ENCODE assay signal across 9 cellular contexts in the genomic region with DNA sequence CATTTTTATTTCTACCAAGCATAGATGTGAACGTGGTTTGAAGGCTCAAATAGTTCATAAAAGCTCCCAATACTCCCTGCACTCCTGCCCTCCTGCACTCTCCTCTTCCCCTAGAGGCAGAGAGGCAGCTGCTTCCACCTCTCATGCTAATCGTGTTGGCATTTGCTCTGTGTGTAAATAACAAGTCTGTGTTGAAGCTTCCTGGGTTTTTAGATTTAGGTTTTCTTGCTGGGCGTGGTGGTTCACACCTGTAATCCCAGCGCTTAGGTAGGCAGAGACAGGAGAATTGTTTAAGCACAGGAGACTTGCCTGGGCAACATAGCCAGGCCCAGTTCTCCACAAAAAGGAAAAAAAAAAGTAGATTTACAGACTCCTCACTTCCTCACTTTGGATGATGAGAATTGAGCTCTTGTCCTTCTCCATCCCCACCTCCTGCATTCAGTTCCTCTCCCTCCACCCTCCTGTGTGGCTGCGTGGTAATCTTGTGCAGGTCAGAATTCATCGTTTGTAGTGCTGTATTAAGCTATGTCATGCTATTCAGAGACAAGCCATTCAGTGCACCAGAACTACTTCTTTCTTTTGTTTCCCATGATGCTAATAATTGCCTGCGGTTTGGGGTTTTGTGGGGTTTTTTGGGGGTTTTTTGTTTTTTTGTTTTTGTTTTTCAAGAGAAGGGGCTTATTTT. TPM values are rescaled to one million over a fixed set of nuclear protein-coding genes. Genes with fewer than 3 reads are reported as not detected.
DNase-seq lines count a peak whose midpoint lies in the region; ATAC-seq and TF ChIP-seq lines count a peak whose summit lies in the region.
"Had no signal": no experiment of that assay in that cellular context is flagged by ENCODE, and none has a peak within 500 bp of the region (broad histone marks: within the 10 kb centered on the region; RNA-seq: fewer than 3 reads in every experiment).

No MANE protein-coding gene starts in this region.

- H3K27me3 ChIP-seq in SU-DHL-6 (ENCODE audit: low read length) (no peaks in the 10 kb centered on the region), GM23248 (replicated peaks; ENCODE audit: insufficient read depth) (peaks cover 58% of the 10 kb centered on the region)

- WGBS in GM23248 (ENCODE audit: low coverage in 1 of 2, low lambda C conversion rate in 2 of 2, missing lambda C conversion rate in 2 of 2), 2 experiments, result 12% methylated on average over 7 of the region's 7 CpGs

- H3K9me3 Mint-ChIP-seq in activated T-cell treated with anti-CD3 and anti-CD28 coated beads, Interleukin-2, amount 50 U/mL, for 24 hours, result no peaks in the 10 kb centered on the region

- H3K9me3 ChIP-seq in SU-DHL-6 (ENCODE audit: insufficient read depth, low read length), result no peaks in the 10 kb centered on the region
- H3K9me3 ChIP-seq in GM23248 (ENCODE audit: low read depth), result no peaks in the 10 kb centered on the region

- H3K36me3 ChIP-seq in SU-DHL-6 (ENCODE audit: low read length), result no peaks in the 10 kb centered on the region
- no peaks in the 10 kb centered on the region for H3K36me3 ChIP-seq in GM23248 (ENCODE audit: low read depth)

- H3K9me2 ChIP-seq in SU-DHL-6 (replicated peaks; ENCODE audit: insufficient read depth, low read length) (no peaks in the 10 kb centered on the region), GM23248 (ENCODE audit: insufficient read depth) (no peaks in the 10 kb centered on the region)

- TF ChIP-seq CTCF in SU-DHL-6 (IDR thresholded peaks at IDR 0.05; ENCODE audit: insufficient read depth, low read length, poor library complexity, severe bottlenecking), result no peak

- no peaks in the 10 kb centered on the region for H3K79me2 ChIP-seq in SU-DHL-6 (ENCODE audit: insufficient read depth, low read length)
- no peaks in the 10 kb centered on the region for H3K79me2 ChIP-seq in GM23248 (ENCODE audit: insufficient read depth)

- peak; percentile 30 for DNase-seq in activated T-cell treated with anti-CD3 and anti-CD28 coated beads, Interleukin-2, amount 50 U/mL, for 24 hours
- no peak for DNase-seq in activated T-cell treated with anti-CD3 and anti-CD28 coated beads, Interleukin-2, amount 50 U/mL, for 1 hour
- peak; percentile 43 for DNase-seq in renal cortical epithelial cell (ENCODE audit: low read depth)
- no peak for DNase-seq in NOMO-1 treated with DMSO at 0.1 percent for 48 hours (lab: John Stamatoyannopoulos, UW; ENCODE audit: unreplicated experiment)
- no peak for DNase-seq in GM23248
- no peak for DNase-seq in dermis blood vessel endothelial cell

- H3K4me2 ChIP-seq in SU-DHL-6 (ENCODE audit: low read depth, low read length, poor library complexity, severe bottlenecking) (peak overlapping the region; percentile 34), GM23248 (ENCODE audit: unreplicated experiment) (no peak overlapping the region)

- H3K4me1 ChIP-seq in GM23248 (ENCODE audit: insufficient read depth), result no peaks in the 10 kb centered on the region

- no peak overlapping the region for H3K4me3 ChIP-seq in SU-DHL-6 (ENCODE audit: insufficient read depth, low read length, poor library complexity, severe bottlenecking)
- H3K4me3 ChIP-seq in GM23248, result no peak overlapping the region

- H3F3A ChIP-seq in SU-DHL-6 (ENCODE audit: insufficient read depth) (no peaks in the 10 kb centered on the region), GM23248 (ENCODE audit: insufficient read depth) (no peaks in the 10 kb centered on the region)

- H3K4me1 Mint-ChIP-seq in activated T-cell treated with anti-CD3 and anti-CD28 coated beads, Interleukin-2, amount 50 U/mL, for 24 hours (ENCODE audit: low read depth), result peaks cover 29% of the 10 kb centered on the region

- peak; percentile 77 for ATAC-seq in HG02678 (IDR thresholded peaks at IDR 0.05; ENCODE audit: unreplicated experiment)

- H3K36me3 Mint-ChIP-seq in activated T-cell treated with anti-CD3 and anti-CD28 coated beads, Interleukin-2, amount 50 U/mL, for 24 hours (ENCODE audit: low read depth), result no peaks in the 10 kb centered on the region

- H3K9ac ChIP-seq in SU-DHL-6 (ENCODE audit: low read length) (0 out of 2 replicates have a peak overlapping the region, but pooled peaks have one; percentile 8), GM23248 (no peak overlapping the region)

- H3K27me3 Mint-ChIP-seq in activated T-cell treated with anti-CD3 and anti-CD28 coated beads, Interleukin-2, amount 50 U/mL, for 24 hours, result no peaks in the 10 kb centered on the region

- H3K27ac ChIP-seq in SU-DHL-6 (ENCODE audit: low read depth, low read length) (peak overlapping the region; percentile 69), GM23248 (no peak overlapping the region)
- H3K27ac ChIP-seq: VCaP had no signal

- no peak overlapping the region for H2AFZ ChIP-seq in SU-DHL-6 (ENCODE audit: low read depth, low read length, severe bottlenecking)
- H2AFZ ChIP-seq in GM23248, result no peak overlapping the region

- in situ Hi-C loops in GM23248 (cut with MboI), result no loop called here

- no peak overlapping the region for H3K27ac Mint-ChIP-seq in activated T-cell treated with anti-CD3 and anti-CD28 coated beads, Interleukin-2, amount 50 U/mL, for 24 hours

- H4K20me1 ChIP-seq in SU-DHL-6 (ENCODE audit: low read depth, low read length) (no peaks in the 10 kb centered on the region), GM23248 (ENCODE audit: insufficient read depth) (no peaks in the 10 kb centered on the region)

- no peak overlapping the region for H3K4me3 Mint-ChIP-seq in activated T-cell treated with anti-CD3 and anti-CD28 coated beads, Interleukin-2, amount 50 U/mL, for 24 hours

RNA-seq across cellular contexts. Expression of a gene that starts 37.4 kb away (rescaled TPM):
- total RNA-seq in renal cortical epithelial cell, result 255 and 504 TPM in 2 replicates
- total RNA-seq in GM23248 (2014; rRNA removed; shearing (Covaris generic)), result not detected in 2 replicates
- polyA plus RNA-seq in GM23248 (2016; fragmentation: Nextera tagmentation; extraction: Ambion mirVana), result not detected in 2 replicates
- 0.88 and 4.8 TPM in 2 replicates for total RNA-seq in dermis blood vessel endothelial cell

RNA-seq across cellular contexts. Expression of a gene that starts 58.8 kb away (rescaled TPM):
- 74.3 and 75.7 TPM in 2 replicates for total RNA-seq in renal cortical epithelial cell
- total RNA-seq in GM23248 (2014; rRNA removed; shearing (Covaris generic)), result 26.1 and 34.3 TPM in 2 replicates
- 38.1 and 38.4 TPM in 2 replicates for polyA plus RNA-seq in GM23248 (2016; fragmentation: Nextera tagmentation; extraction: Ambion mirVana)
- 56.3 and 62.7 TPM in 2 replicates for total RNA-seq in dermis blood vessel endothelial cell

Comparison
In these comparisons a context has a peak if more than half of its experiments do, and no peak if none do; other contexts are left out.
1. DNase-seq: peak in activated T-cell treated with anti-CD3 and anti-CD28 coated beads, Interleukin-2, amount 50 U/mL, for 24 hours (single experiment) and renal cortical epithelial cell (single experiment); none in activated T-cell treated with anti-CD3 and anti-CD28 coated beads, Interleukin-2, amount 50 U/mL, for 1 hour (single experiment), NOMO-1 treated with DMSO at 0.1 percent for 48 hours (single experiment), GM23248 (single experiment) and dermis blood vessel endothelial cell (single experiment).
2. RNA of a gene that starts 37.4 kb away (total RNA-seq): 255 to 504 TPM in renal cortical epithelial cell; 0.88 to 4.8 TPM in dermis blood vessel endothelial cell and not detected in GM23248; every median in the first group is over 10 times any median in the second.